8 cellular contexts compared by ENCODE assay signal in the genomic region with DNA sequence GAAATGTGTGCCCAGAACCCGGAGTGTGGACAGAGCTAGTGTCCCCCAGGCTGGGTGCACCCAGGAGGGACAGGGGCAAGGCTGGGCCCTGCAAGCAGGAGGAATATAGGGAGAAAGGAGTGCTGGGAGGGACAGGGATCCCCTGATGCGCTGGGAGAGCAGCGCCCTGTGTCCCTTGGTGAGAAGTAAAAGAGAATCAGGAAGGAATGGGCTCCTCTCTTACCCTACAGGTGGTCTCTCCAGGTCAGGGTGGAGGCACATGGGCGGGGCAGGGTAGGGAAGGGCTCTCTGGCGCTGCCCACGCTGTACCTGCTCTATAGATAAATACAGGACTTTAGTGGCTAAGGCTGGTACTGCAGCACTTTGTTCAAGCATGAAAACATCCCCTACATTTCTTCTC.
DNase-seq lines count a peak whose midpoint lies in the region; ATAC-seq and TF ChIP-seq lines count a peak whose summit lies in the region.

No MANE protein-coding gene starts in this region.

- ATAC-seq in HG02852 (IDR thresholded peaks at IDR 0.05; ENCODE audit: unreplicated experiment) (peak; percentile 51), sciatic nerve (peak; percentile 27)

- intact Hi-C loops in sciatic nerve (cut with DNase I): no loop called here

- peak; percentile 55 for DNase-seq in activated CD8-positive, alpha-beta memory T cell treated with anti-CD3 and anti-CD28 coated beads for 24 hours
- no peak for DNase-seq in activated CD8-positive, alpha-beta memory T cell treated with anti-CD3 and anti-CD28 coated beads, Interleukin-2, amount 50 U/mL, for 48 hours
- DNase-seq in sciatic nerve (ENCODE audit: low spot score) (no peak), hippocampal formation (lab: John Stamatoyannopoulos, UW) (no peak), NCI-H2227 treated with DMSO at 0.1 percent for 48 hours (lab: John Stamatoyannopoulos, UW) (no peak), AG08396 (ENCODE audit: low spot score) (no peak)

- no peak overlapping the region for H3K27ac ChIP-seq in VCaP

- peak; percentile 64 for TF ChIP-seq CTCF in VCaP (conservative IDR thresholded peaks at IDR 0.05)
